ENCODE assay signal across 17 cellular contexts in the genomic region with DNA sequence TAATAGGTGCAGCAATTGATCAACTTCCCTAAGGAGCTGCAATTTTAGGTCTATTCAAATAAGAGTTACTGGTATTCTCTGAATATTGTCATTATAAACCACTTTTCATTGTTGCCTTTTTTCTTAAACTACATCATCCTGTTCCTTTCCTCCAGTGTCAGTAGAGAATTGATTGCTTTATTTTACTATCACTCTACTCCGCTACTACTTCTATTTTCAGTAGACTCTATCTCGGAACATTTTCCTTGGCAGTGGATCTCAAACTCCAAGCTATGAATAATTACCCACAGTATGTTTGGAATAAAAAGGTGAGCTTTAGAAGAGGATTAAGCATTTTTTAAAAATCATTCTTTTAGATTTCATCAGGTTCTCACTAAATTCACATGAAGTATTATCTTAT.
"Had no signal": no experiment of that assay in that cellular context is flagged by ENCODE, and none has a peak within 500 bp of the region (broad histone marks: within the 10 kb centered on the region; RNA-seq: fewer than 3 reads in every experiment).

No MANE protein-coding gene starts in this region.

- H3K36me3 ChIP-seq: upper lobe of left lung had no signal

- ATAC-seq: activated CD4-positive, alpha-beta T cell treated with anti-CD3 and anti-CD28 coated beads for 36 hours; activated T-helper 17 cell treated with anti-CD3 and anti-CD28 coated beads, Interleukin-2, amount 50 U/mL, for 72 hours; left lobe of liver; stimulated activated naive CD8-positive, alpha-beta T cell treated with anti-CD3 and anti-CD28 coated beads, Interleukin-15, amount 100 ng/mL, for 72 hours; T-cell; WTC11 had no signal

- H3K27me3 ChIP-seq: upper lobe of left lung had no signal

- H3K4me3 ChIP-seq: upper lobe of left lung had no signal

- H3K27ac ChIP-seq: epithelial cell of prostate, upper lobe of left lung had no signal

- DNase-seq: activated CD4-positive, alpha-beta memory T cell treated with anti-CD3 and anti-CD28 coated beads for 36 hours; activated CD4-positive, alpha-beta T cell treated with anti-CD3 and anti-CD28 coated beads for 36 hours; activated naive CD4-positive, alpha-beta T cell treated with anti-CD3 and anti-CD28 coated beads, Interleukin-2, amount 50 U/mL, for 16 hours; endodermal cell; foreskin melanocyte; glutamatergic neuron; hippocampal formation; occipital lobe; small intestine; stimulated activated CD4-positive, alpha-beta T cell treated with anti-CD3 and anti-CD28 coated beads, Interleukin-4, amount 100 ng/mL, for 1 hour; stimulated activated naive CD8-positive, alpha-beta T cell treated with anti-CD3 and anti-CD28 coated beads, Interleukin-15, amount 100 ng/mL, for 72 hours; T-cell; upper lobe of left lung had no signal
